8 cellular contexts compared by ENCODE assay signal in the genomic region with DNA sequence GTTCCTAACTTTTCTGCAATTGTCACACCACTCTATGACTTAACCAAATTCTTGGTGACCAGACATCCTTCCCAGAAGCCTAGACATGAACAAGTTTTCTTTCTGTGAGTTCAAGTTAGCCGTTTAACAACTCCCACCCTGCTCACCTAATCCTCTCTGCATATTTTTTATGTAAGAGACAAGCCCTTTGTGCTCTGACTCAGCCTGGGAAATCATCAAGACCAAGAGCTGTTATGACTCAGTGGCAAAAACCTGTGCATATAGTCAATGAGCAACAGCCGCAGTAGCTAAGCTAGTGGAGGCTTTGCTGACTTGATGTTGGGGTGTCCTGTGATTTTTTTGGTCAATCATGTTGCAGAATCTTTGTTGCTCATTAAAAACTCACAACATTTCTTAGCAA.
A peak's percentile ranks its signal among the peaks of the same experiment; 100 is the strongest.
DNase-seq lines count a peak whose midpoint lies in the region; ATAC-seq and TF ChIP-seq lines count a peak whose summit lies in the region.

No MANE protein-coding gene starts in this region.

- POLR2A ChIA-PET in GM10248 (lab: Yijun Ruan, JAX), result no interaction called here

- peaks cover 3% of the 10 kb centered on the region for H3K4me1 ChIP-seq in foreskin keratinocyte

- H3K27me3 ChIP-seq in foreskin keratinocyte, result no peaks in the 10 kb centered on the region

- peak; percentile 18 for DNase-seq in GM10248 (ENCODE audit: extremely low spot score)
- peak; percentile 81 to 89 for DNase-seq in foreskin keratinocyte
- no peak for DNase-seq in NCI-H2029 treated with DMSO at 0.1 percent for 48 hours (lab: John Stamatoyannopoulos, UW)
- DNase-seq in left colon, result no peak
- DNase-seq in Kasumi-1 (lab: John Stamatoyannopoulos, UW), result no peak
- DNase-seq in HPDE6-E6E7 (ENCODE audit: extremely low spot score), result no peak

- TF ChIP-seq CTCF in GM10248 (IDR thresholded peaks at IDR 0.05; ENCODE audit: control extremely low read depth, extremely low read depth, low read depth, missing control alignments) (no peak), foreskin keratinocyte (conservative IDR thresholded peaks at IDR 0.05) (no peak)

- H3K27ac ChIP-seq in foreskin keratinocyte, result no peak overlapping the region

- CTCF ChIA-PET in GM10248 (lab: Yijun Ruan, JAX), result interaction anchor here (1.1 to 1.2 kb wide), 2 partner anchors 34 to 46 kb away, joined by 3 read pairs; no protein-coding TSS in a partner anchor

- ATAC-seq in GM21528 (IDR thresholded peaks at IDR 0.05; ENCODE audit: low FRiP score, unreplicated experiment), result peak; percentile 76
- ATAC-seq in HG03558 (IDR thresholded peaks at IDR 0.05; ENCODE audit: extremely low read depth, unreplicated experiment), result peak; percentile 92
- ATAC-seq in foreskin keratinocyte, result peak; percentile 100
- no peak for ATAC-seq in left colon

- intact Hi-C loops in left colon (cut with DNase I, micrococcal nuclease), result no loop called here

Comparison
In these comparisons a context has a peak if more than half of its experiments do, and no peak if none do; other contexts are left out.
1. DNase-seq: peak in GM10248 (single experiment) and foreskin keratinocyte (2 of 2); none in NCI-H2029 treated with DMSO at 0.1 percent for 48 hours (single experiment), left colon (0 of 2), Kasumi-1 (0 of 2) and HPDE6-E6E7 (single experiment).